Comparison of ENCODE assay signal across 7 cellular contexts in genomic region chr12:26617513-26617912, GRCh38.
"Had no signal": no experiment of that assay in that cellular context is flagged by ENCODE, and none has a peak within 500 bp of the region (broad histone marks: within the 10 kb centered on the region; RNA-seq: fewer than 3 reads in every experiment).

No MANE protein-coding gene starts in this region.

- FAIRE-seq: GM12878, GM12891, GM12892, GM18507, GM19239 had no signal

- DNase-seq: GDM1, GF-D8 had no signal

- H3K4me3 ChIP-seq: GM12878 had no signal

- ATAC-seq: GM12878 had no signal
